Comparison of ENCODE assay signal across 18 cellular contexts in the genomic region with DNA sequence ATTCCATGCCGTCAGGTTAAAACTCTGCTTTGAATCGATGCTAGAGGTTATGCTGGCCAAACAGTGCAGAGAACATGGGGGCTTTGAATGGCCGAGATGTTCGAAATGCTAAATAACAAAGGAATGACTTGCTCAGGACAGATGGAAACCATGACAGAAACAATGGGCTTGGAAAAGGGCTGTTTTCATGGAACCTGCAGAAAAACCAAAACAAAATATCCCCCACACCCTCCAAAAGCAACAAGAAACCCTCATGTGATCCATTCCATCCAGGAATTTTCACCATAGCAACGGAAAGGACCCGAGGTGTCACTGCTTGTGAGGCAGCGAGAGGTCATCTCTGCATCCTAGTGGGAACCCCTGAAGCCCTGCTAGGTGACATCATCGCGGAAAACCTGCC. TPM values are rescaled to one million over a fixed set of nuclear protein-coding genes. Genes with fewer than 3 reads are reported as not detected.
"Had no signal": no experiment of that assay in that cellular context is flagged by ENCODE, and none has a peak within 500 bp of the region (broad histone marks: within the 10 kb centered on the region; RNA-seq: fewer than 3 reads in every experiment).

No MANE protein-coding gene starts in this region.

- H3K27me3 Mint-ChIP-seq: activated CD4-positive, alpha-beta T cell treated with anti-CD3 and anti-CD28 coated beads for 36 hours; dendritic cell treated with granulocyte-macrophage colony-stimulating factor and Interleukin-4, amounts not matched to agents 40 ng/mL and 50 ng/mL, for 4 days had no signal

- H3K27ac ChIP-seq: left lung, uterus, WERI-Rb-1 had no signal

- ATAC-seq: activated CD4-positive, alpha-beta T cell treated with anti-CD3 and anti-CD28 coated beads for 36 hours; left lung had no signal

- H3K27me3 ChIP-seq: breast epithelium, hepatocyte, left lung, tibial nerve, uterus had no signal

- H3K9me3 ChIP-seq: breast epithelium, left lung, tibial nerve, uterus had no signal

- H3K4me1 ChIP-seq: left lung, uterus had no signal

- H3K27ac Mint-ChIP-seq: activated CD4-positive, alpha-beta T cell treated with anti-CD3 and anti-CD28 coated beads for 36 hours; activated T-helper 1 cell treated with anti-CD3 and anti-CD28 coated beads, Interleukin-12 subunit alpha, Interleukin-12 subunit beta, Interleukin-2, Interleukin-4 antibody, amounts not matched to agents 30 ng/mL and 10 ng/mL and 1 ng/mL, durations not matched to agents 14 hours and 24 hours and 36 hours; dendritic cell treated with granulocyte-macrophage colony-stimulating factor and Interleukin-4, amounts not matched to agents 40 ng/mL and 50 ng/mL, for 4 days; nephron progenitor cell had no signal

- H3K4me3 Mint-ChIP-seq: activated CD4-positive, alpha-beta T cell treated with anti-CD3 and anti-CD28 coated beads for 36 hours; activated T-helper 1 cell treated with anti-CD3 and anti-CD28 coated beads, Interleukin-12 subunit alpha, Interleukin-12 subunit beta, Interleukin-2, Interleukin-4 antibody, amounts not matched to agents 30 ng/mL and 10 ng/mL and 1 ng/mL, durations not matched to agents 14 hours and 24 hours and 36 hours; dendritic cell treated with granulocyte-macrophage colony-stimulating factor and Interleukin-4, amounts not matched to agents 40 ng/mL and 50 ng/mL, for 4 days; nephron progenitor cell had no signal

- H3K4me1 Mint-ChIP-seq: activated CD4-positive, alpha-beta T cell treated with anti-CD3 and anti-CD28 coated beads for 36 hours had no signal

- H3K9me3 Mint-ChIP-seq: activated T-helper 1 cell treated with anti-CD3 and anti-CD28 coated beads, Interleukin-12 subunit alpha, Interleukin-12 subunit beta, Interleukin-2, Interleukin-4 antibody, amounts not matched to agents 30 ng/mL and 10 ng/mL and 1 ng/mL, durations not matched to agents 14 hours and 24 hours and 36 hours; dendritic cell treated with granulocyte-macrophage colony-stimulating factor and Interleukin-4, amounts not matched to agents 40 ng/mL and 50 ng/mL, for 4 days; nephron progenitor cell had no signal

- DNase-seq: activated CD4-positive, alpha-beta T cell treated with anti-CD3 and anti-CD28 coated beads for 36 hours; activated CD4-positive, alpha-beta T cell treated with anti-CD3 and anti-CD28 coated beads, Interleukin-2, amount 50 U/mL, for 48 hours; activated naive CD4-positive, alpha-beta T cell treated with Interleukin-2 at 50 U/mL for 16 hours; activated T-cell treated with anti-CD3 and anti-CD28 coated beads for 4 hours; effector memory CD4-positive, alpha-beta T cell; left lung; midbrain; nephron progenitor cell; stimulated activated CD4-positive, alpha-beta T cell treated with anti-CD3 and anti-CD28 coated beads, Interleukin-2, amount 100 ng/mL, for 24 hours; stimulated activated naive CD4-positive, alpha-beta T cell treated with Interleukin-2 at 50 U/mL for 16 hours; T-helper 2 cell; uterus; WERI-Rb-1 had no signal

- H3K4me3 ChIP-seq: hepatocyte, left lung, tibial nerve, uterus had no signal

- H3K36me3 ChIP-seq: breast epithelium, uterus had no signal

RNA-seq across cellular contexts. Expression of gene GPRC5B, which starts 25.5 kb away (rescaled TPM):
- total RNA-seq: activated T-helper 1 cell treated with anti-CD3 and anti-CD28 coated beads, Interleukin-12 subunit alpha, Interleukin-12 subunit beta, Interleukin-2, Interleukin-4 antibody, amounts not matched to agents 30 ng/mL and 10 ng/mL and 1 ng/mL, durations not matched to agents 14 hours and 24 hours and 36 hours had no signal
